In the genomic region with DNA sequence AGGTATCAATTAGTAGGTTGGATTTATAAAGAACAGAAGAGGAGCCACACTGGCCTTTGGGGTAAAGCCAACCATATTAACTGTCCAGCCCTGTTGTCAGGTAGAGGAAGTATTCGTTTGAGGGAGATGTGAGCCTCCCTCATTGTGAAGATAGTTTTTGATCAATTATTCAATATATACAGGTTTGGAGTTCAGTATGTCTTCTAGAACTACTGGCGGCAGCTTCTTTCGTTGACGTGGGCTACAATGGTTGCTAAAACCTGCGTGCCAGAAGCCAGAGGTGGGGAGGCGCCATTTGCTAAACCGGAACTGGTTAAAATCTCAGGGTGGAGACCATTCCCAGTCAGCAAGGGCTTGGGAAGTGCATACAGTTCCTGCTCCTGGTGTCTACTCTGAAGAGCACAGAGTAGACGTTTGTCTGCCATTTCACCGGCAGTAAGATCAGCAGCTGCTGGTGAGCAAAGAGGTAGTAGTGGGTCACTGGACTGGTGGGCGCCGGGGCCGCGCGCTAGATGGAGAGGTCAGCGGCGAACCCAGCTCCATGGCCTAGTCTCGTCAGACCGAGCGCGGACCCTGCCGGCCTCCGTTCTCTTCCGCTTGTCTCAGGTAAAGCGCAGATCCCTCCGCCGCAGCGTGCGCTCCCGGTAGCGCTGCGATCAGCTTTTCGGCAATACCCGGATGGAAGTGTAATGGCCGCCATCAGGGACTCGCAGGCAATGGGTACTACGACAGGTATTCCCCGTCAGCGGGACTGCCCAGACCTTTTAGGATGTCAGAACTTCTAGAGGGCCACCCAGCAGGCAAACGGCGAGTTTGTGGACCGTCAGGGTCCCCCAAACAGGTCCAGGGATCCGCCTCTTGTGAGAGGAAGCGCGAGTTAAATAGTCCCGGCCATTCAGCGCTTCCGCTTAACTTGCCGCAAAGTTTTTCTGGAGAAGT, we compare ENCODE assay signal across 8 cellular contexts. TPM values are rescaled to one million over a fixed set of nuclear protein-coding genes. Genes with fewer than 3 reads are reported as not detected.
DNase-seq lines count a peak whose midpoint lies in the region; ATAC-seq and TF ChIP-seq lines count a peak whose summit lies in the region.

A gene with protein sequence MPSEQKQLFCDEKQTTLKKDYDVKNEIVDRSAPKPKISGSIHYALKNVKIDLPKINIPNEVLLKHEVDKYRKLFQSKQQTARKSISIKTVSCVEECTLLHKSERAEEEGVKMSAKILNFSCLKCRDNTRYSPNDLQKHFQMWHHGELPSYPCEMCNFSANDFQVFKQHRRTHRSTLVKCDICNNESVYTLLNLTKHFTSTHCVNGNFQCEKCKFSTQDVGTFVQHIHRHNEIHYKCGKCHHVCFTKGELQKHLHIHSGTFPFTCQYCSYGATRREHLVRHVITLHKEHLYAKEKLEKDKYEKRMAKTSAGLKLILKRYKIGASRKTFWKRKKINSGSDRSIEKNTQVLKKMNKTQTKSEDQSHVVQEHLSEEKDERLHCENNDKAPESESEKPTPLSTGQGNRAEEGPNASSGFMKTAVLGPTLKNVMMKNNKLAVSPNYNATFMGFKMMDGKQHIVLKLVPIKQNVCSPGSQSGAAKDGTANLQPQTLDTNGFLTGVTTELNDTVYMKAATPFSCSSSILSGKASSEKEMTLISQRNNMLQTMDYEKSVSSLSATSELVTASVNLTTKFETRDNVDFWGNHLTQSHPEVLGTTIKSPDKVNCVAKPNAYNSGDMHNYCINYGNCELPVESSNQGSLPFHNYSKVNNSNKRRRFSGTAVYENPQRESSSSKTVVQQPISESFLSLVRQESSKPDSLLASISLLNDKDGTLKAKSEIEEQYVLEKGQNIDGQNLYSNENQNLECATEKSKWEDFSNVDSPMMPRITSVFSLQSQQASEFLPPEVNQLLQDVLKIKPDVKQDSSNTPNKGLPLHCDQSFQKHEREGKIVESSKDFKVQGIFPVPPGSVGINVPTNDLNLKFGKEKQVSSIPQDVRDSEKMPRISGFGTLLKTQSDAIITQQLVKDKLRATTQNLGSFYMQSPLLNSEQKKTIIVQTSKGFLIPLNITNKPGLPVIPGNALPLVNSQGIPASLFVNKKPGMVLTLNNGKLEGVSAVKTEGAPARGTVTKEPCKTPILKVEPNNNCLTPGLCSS (N-terminal part only) (plus strand): TSS at position 911 of the 939 bp plus-strand sequence. CDS start 26,026 bp downstream, outside the sequence.

- peaks cover 5% of the 10 kb centered on the region; the same call in 1 of the 2 replicates for H3F3A ChIP-seq in GM23338 (replicated peaks; ENCODE audit: low read depth)

- peak within 1 kb of the TSS; percentile 100 for H3K27ac ChIP-seq in GM23338 (ENCODE audit: low read depth)
- peak within 1 kb of the TSS; percentile 99 for H3K27ac ChIP-seq in RWPE1

- H3K36me3 ChIP-seq in GM23338 (ENCODE audit: insufficient read depth) = peaks cover 12% of the 10 kb centered on the region; the same call in 1 of the 2 replicates

- POLR2A ChIA-PET in RWPE1 (lab: Yijun Ruan, JAX; ENCODE audit: low non-redundant PET) = interaction anchor here (0.6 to 2.4 kb wide), 4 partner anchors 13 to 1396 kb away, joined by 3 to 32 read pairs (median 4); no protein-coding TSS in a partner anchor

- no peaks in the 10 kb centered on the region for H4K20me1 ChIP-seq in GM23338 (replicated peaks; ENCODE audit: insufficient read depth)

- peak within 1 kb of the TSS; percentile 67 for H2AFZ ChIP-seq in GM23338

- TF ChIP-seq CTCF in GM23338 (conservative IDR thresholded peaks at IDR 0.05; ENCODE audit: low read depth in 2 of 2) = no peak
- TF ChIP-seq CTCF in RWPE1 (conservative IDR thresholded peaks at IDR 0.05; ENCODE audit: low read depth) = no peak
- no peak for TF ChIP-seq CTCF in fibroblast of the aortic adventitia (IDR thresholded peaks at IDR 0.05; ENCODE audit: insufficient read depth, low read length)
- TF ChIP-seq CTCF in nephron (IDR thresholded peaks at IDR 0.05; ENCODE audit: unreplicated experiment in 3 of 3) = no peak

- peak; percentile 91 for ATAC-seq in GM23338
- ATAC-seq in stimulated activated naive CD8-positive, alpha-beta T cell treated with anti-CD3 and anti-CD28 coated beads, Interleukin-15, Interleukin-2, amounts not matched to agents 100 U/mL and 50 U/mL, for 24 hours = peak; percentile 86

- H3K27me3 ChIP-seq in GM23338 (ENCODE audit: insufficient read depth) = no peaks in the 10 kb centered on the region

- H3K4me2 ChIP-seq in GM23338 = peak within 1 kb of the TSS; percentile 95

- H3K4me1 Mint-ChIP-seq in GM23338 = peaks cover 29% of the 10 kb centered on the region
- peaks cover 12% of the 10 kb centered on the region for H3K4me1 Mint-ChIP-seq in nephron

- peak within 1 kb of the TSS; percentile 87 for H3K4me3 ChIP-seq in GM23338
- H3K4me3 ChIP-seq in fibroblast of the aortic adventitia (ENCODE audit: low read depth, low read length) = peak within 1 kb of the TSS; percentile 87

- peak within 1 kb of the TSS; percentile 100 for H3K27ac Mint-ChIP-seq in GM23338
- H3K27ac Mint-ChIP-seq in nephron = peak within 1 kb of the TSS; percentile 99 to 100 (median 99)

- peaks cover 19% of the 10 kb centered on the region; the same call in 1 of the 2 replicates for H3K4me1 ChIP-seq in GM23338 (ENCODE audit: insufficient read depth)

- peaks cover 27% of the 10 kb centered on the region for H3K79me2 ChIP-seq in GM23338 (replicated peaks; ENCODE audit: insufficient read depth)

- H3K9me3 Mint-ChIP-seq in GM23338 = no peaks in the 10 kb centered on the region
- peaks cover 5% of the 10 kb centered on the region for H3K9me3 Mint-ChIP-seq in nephron

- H3K9me2 ChIP-seq in GM23338 (ENCODE audit: insufficient read depth) = 0 out of 2 replicates have a peak, but pooled peaks cover 3% of the 10 kb centered on the region

- peak within 1 kb of the TSS; percentile 96 for H3K4me3 Mint-ChIP-seq in GM23338
- H3K4me3 Mint-ChIP-seq in nephron = peak within 1 kb of the TSS; percentile 91 to 97 (median 96)

- CTCF ChIA-PET in RWPE1 (lab: Yijun Ruan, JAX) = interaction anchor here (0.6 to 1.2 kb wide), 6 partner anchors 12 to 230 kb away, joined by 3 to 4 read pairs (median 3); no protein-coding TSS in a partner anchor

- DNase-seq in EL = peak; percentile 93
- peak; percentile 99 for DNase-seq in GM23338 (ENCODE audit: low spot score)
- peak; percentile 95 for DNase-seq in LHCN-M2 (ENCODE audit: low read depth)
- peak; percentile 91 for DNase-seq in RWPE1 (ENCODE audit: low spot score)
- DNase-seq in activated T-helper 9 cell treated with anti-CD3 and anti-CD28 coated beads, Interleukin-2, amount 50 U/mL, for 16 hours (ENCODE audit: low read depth) = peak; percentile 79
- peak; percentile 98 for DNase-seq in fibroblast of the aortic adventitia (ENCODE audit: low read depth)
- DNase-seq in stimulated activated naive CD8-positive, alpha-beta T cell treated with anti-CD3 and anti-CD28 coated beads, Interleukin-15, Interleukin-2, amounts not matched to agents 100 U/mL and 50 U/mL, for 24 hours = peak; percentile 85

- H3K27me3 Mint-ChIP-seq in GM23338 (ENCODE audit: insufficient read depth, low read depth, poor library complexity) = peaks cover 13% of the 10 kb centered on the region
- H3K27me3 Mint-ChIP-seq in nephron (ENCODE audit: low read depth) = peaks cover 26% of the 10 kb centered on the region

- H3K36me3 Mint-ChIP-seq in GM23338 (ENCODE audit: low read depth) = peaks cover 25% of the 10 kb centered on the region
- H3K36me3 Mint-ChIP-seq in nephron (ENCODE audit: low read depth) = peaks cover 14% of the 10 kb centered on the region

TF ChIP-seq in GM23338, 12 proteins besides CTCF, POLR2A, EP300 and RAD21 (continues in another document):
- TF ChIP-seq ZNF114 (CRISPR knock-in tag; IDR thresholded peaks at IDR 0.05) = 0 out of 2 replicates have a peak, but pooled peaks have one; percentile 46

RNA-seq across cellular contexts. Expression of the gene that starts here (rescaled TPM):
- total RNA-seq in GM23338 (2014; rRNA removed; shearing (Covaris generic)) = 44.6 and 46.3 TPM in 2 replicates
- 43.1 and 52.1 TPM in 2 replicates for polyA plus RNA-seq in GM23338 (2016; fragmentation: Nextera tagmentation; extraction: Ambion mirVana)
- total RNA-seq in LHCN-M2 (2014; rRNA removed) (9.6 and 10.0 TPM in 2 replicates), fibroblast of the aortic adventitia (ENCODE audit: low replicate concordance) (8.6 and 20.8 TPM in 2 replicates)
- 1.3 TPM for polyA plus RNA-seq in LHCN-M2 (2012)

Comparison
In these comparisons a context has a peak if more than half of its experiments do, and no peak if none do; other contexts are left out.
1. Peak in every context shown above with its lines: DNase-seq, ATAC-seq, H3K4me3 ChIP-seq and H3K27ac ChIP-seq.